33 cellular contexts compared by ENCODE assay signal in the genomic region with DNA sequence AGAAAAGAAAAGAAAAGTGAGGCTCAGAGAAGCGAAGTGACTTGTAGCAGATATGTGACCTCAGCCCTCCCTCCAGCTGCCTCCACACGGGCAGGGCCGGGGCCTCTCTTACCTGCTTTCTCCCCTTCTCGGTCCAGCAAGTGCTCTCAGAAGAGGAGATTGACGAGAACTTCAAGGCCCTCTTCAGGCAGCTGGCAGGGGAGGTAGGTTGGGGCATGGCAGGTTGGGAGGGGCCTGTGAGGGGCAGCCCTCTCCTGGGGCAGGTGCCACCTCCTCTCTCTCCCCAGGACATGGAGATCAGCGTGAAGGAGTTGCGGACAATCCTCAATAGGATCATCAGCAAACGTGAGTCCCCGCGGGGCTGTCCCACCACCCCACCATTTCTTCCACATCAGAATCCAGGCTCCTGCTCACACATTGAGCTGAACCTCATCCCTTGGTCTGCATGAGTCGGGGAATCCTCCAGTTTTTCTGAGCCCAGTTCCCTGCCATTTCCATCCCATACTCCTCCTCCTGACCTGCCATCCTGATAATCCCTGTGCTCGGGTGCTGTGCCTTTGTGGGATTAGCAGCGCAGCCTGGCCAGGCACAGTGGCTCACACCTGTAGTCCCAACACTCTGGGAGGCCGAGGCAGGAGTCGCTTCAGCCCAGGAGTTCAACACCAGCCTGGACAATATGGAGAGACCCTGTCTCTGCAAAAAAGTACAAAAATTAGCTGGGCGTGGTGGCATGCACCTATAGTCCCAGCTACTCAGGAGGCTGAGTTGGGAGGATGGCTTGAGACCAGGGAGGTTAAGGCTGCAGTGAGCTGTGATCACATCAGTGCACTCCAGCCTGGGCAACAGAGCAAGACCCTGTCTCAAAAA. TPM values are rescaled to one million over a fixed set of nuclear protein-coding genes. Genes with fewer than 3 reads are reported as not detected.
DNase-seq lines count a peak whose midpoint lies in the region; ATAC-seq, FAIRE-seq and TF ChIP-seq lines count a peak whose summit lies in the region.
"Had no signal": no experiment of that assay in that cellular context is flagged by ENCODE, and none has a peak within 500 bp of the region (broad histone marks: within the 10 kb centered on the region; RNA-seq: fewer than 3 reads in every experiment).

No MANE protein-coding gene starts in this region.

- H2BK20ac ChIP-seq in H1 (ENCODE audit: low read length), result no peak overlapping the region

- H3K18ac ChIP-seq in H1 (ENCODE audit: extremely low read depth, low read length), result no peak overlapping the region

- intact Hi-C loops in stomach (cut with DNase I; ENCODE audit: low total_unique reads), result no loop called here
- intact Hi-C loops in natural killer cell (cut with micrococcal nuclease), result no loop called here

- H3K4me2 ChIP-seq in H1 (ENCODE audit: insufficient read depth in 1 of 2, low read depth in 2 of 2, low read length in 2 of 2), result no peak overlapping the region
- H3K4me2 ChIP-seq: KMS-11 had no signal

- H3K14ac ChIP-seq in H1 (ENCODE audit: insufficient read length), result no peak overlapping the region

- no peak overlapping the region for H3K27ac Mint-ChIP-seq in natural killer cell

- no peak for TF ChIP-seq RAD21 in H1 (IDR thresholded peaks at IDR 0.05 in 1 of 2, conservative IDR thresholded peaks at IDR 0.05 in 1 of 2; ENCODE audit: low read depth in 2 of 2, low read length in 2 of 2)

- WGBS in H1 (ENCODE audit: extremely low coverage in 1 of 2, insufficient coverage in 1 of 2, insufficient read length in 1 of 2, insufficient replicate concordance in 2 of 2, low coverage in 1 of 2, low lambda C conversion rate in 2 of 2, missing lambda C conversion rate in 1 of 2), 2 experiments, result 91% methylated on average over 16 of the region's 16 CpGs; no CpG with 5 or more reads in 1 of the 2 experiments
- 88 to 94% (median 90%) methylated on average over 15 to 16 of the region's 16 CpGs for WGBS in stomach, 5 donors

- H3K4me3 Mint-ChIP-seq in natural killer cell, result no peak overlapping the region
- H3K4me3 Mint-ChIP-seq: activated CD4-positive, alpha-beta T cell treated with anti-CD3 and anti-CD28 coated beads, Interleukin-2, amount 10 ng/mL, durations not matched to agents 7 days and 5 days; CD4-positive, alpha-beta memory T cell had no signal

- peak; percentile 12 for DNase-seq in NCI-H82 (lab: John Stamatoyannopoulos, UW)
- DNase-seq in NCI-H82 treated with DMSO at 0.1 percent for 48 hours (lab: John Stamatoyannopoulos, UW; ENCODE audit: unreplicated experiment), result no peak
- DNase-seq in NT2/D1 (ENCODE audit: low read depth, low spot score), result no peak
- DNase-seq in H1 (ENCODE audit: low read depth in 1 of 2, low spot score in 2 of 2), result no peak
- peak; percentile 13 for DNase-seq in stomach
- no peak for DNase-seq in natural killer cell
- no peak for DNase-seq in HPDE6-E6E7 (ENCODE audit: extremely low spot score)
- DNase-seq in SK-N-DZ (ENCODE audit: low spot score), result no peak
- DNase-seq: activated CD4-positive, alpha-beta T cell treated with anti-CD3 and anti-CD28 coated beads, Interleukin-2, amount 10 ng/mL, durations not matched to agents 7 days and 5 days; activated effector memory CD4-positive, alpha-beta T cell treated with anti-CD3 and anti-CD28 coated beads, Interleukin-2, amount 50 U/mL, for 16 hours; activated T-cell treated with anti-CD3 and anti-CD28 coated beads for 4 hours; CD4-positive, alpha-beta memory T cell; EL; hippocampal formation; NCI-H2081; NCI-H226; OCI-M1; psoas muscle; Right ventricle myocardium superior; stimulated activated CD4-positive, alpha-beta T cell treated with anti-CD3 and anti-CD28 coated beads, Interleukin-4, amount 100 ng/mL, for 4 hours; stimulated activated naive CD4-positive, alpha-beta T cell had no signal

- no peak overlapping the region for H3K4ac ChIP-seq in H1 (replicated peaks; ENCODE audit: insufficient read length, low read depth, low read length)

- H3K79me1 ChIP-seq in H1 (ENCODE audit: low read depth, low read length), result no peaks in the 10 kb centered on the region

- TF ChIP-seq POLR2A in H1 (IDR thresholded peaks at IDR 0.05; ENCODE audit: control extremely low read depth in 1 of 2, low read depth in 2 of 2, low read length in 2 of 2), result no peak
- no peak for TF ChIP-seq POLR2A in stomach (IDR thresholded peaks at IDR 0.05)

- H2AFZ ChIP-seq in H1 (ENCODE audit: low read length), result no peak overlapping the region

- peak overlapping the region; percentile 3 for H3K9ac ChIP-seq in NT2/D1 (ENCODE audit: insufficient read length, low read depth)
- H3K9ac ChIP-seq in H1 (replicated peaks in 1 of 4; ENCODE audit: extremely low read depth in 1 of 4, low read depth in 3 of 4, low read length in 3 of 4), result no peak overlapping the region
- H3K9ac ChIP-seq: KMS-11 had no signal

- H2BK5ac ChIP-seq in H1 (ENCODE audit: low read depth, low read length), result no peak overlapping the region

- H2AK5ac ChIP-seq in H1 (ENCODE audit: low read depth, low read length), result no peak overlapping the region

- H3K4me3 ChIP-seq in NT2/D1 (ENCODE audit: insufficient read length, low read depth), result no peak overlapping the region
- no peak overlapping the region for H3K4me3 ChIP-seq in H1 (ENCODE audit: extremely low read depth in 1 of 4, insufficient read depth in 2 of 4, low read depth in 3 of 4, low read length in 4 of 4)
- H3K4me3 ChIP-seq in stomach, result no peak overlapping the region
- H3K4me3 ChIP-seq: gastroesophageal sphincter, psoas muscle, vagina had no signal

- H2BK120ac ChIP-seq in H1 (replicated peaks; ENCODE audit: low read depth, low read length), result no peak overlapping the region

- ATAC-seq in natural killer cell, result no peak
- ATAC-seq: gastroesophageal sphincter, psoas muscle had no signal

- peaks cover 8% of the 10 kb centered on the region for H3K36me3 Mint-ChIP-seq in natural killer cell

- no peaks in the 10 kb centered on the region for H3K27me3 ChIP-seq in NT2/D1 (ENCODE audit: insufficient read depth, insufficient read length)
- no peaks in the 10 kb centered on the region for H3K27me3 ChIP-seq in H1 (replicated peaks in 1 of 4; ENCODE audit: control insufficient read depth in 3 of 4, extremely low read depth in 1 of 4, insufficient read depth in 3 of 4, low read length in 3 of 4)
- H3K27me3 ChIP-seq in stomach, result no peaks in the 10 kb centered on the region
- H3K27me3 ChIP-seq: gastroesophageal sphincter, vagina had no signal

- H2BK15ac ChIP-seq in H1 (ENCODE audit: low read length), result no peak overlapping the region

- H4K5ac ChIP-seq in H1 (ENCODE audit: insufficient read length, low read depth, low read length), result no peak overlapping the region

- no peak overlapping the region for H2BK12ac ChIP-seq in H1 (ENCODE audit: low read depth, low read length)

- H3K4me1 Mint-ChIP-seq in natural killer cell, result peaks cover 17 to 24% of the 10 kb centered on the region in 2 donors

- no peaks in the 10 kb centered on the region for H3K79me2 ChIP-seq in H1 (ENCODE audit: control insufficient read depth in 1 of 2, insufficient read depth in 2 of 2, low read length in 2 of 2)

- H3K4me1 ChIP-seq in NT2/D1 (ENCODE audit: insufficient read depth, insufficient read length) (peaks cover 39% of the 10 kb centered on the region), H1 (replicated peaks in 1 of 4; ENCODE audit: control insufficient read depth in 3 of 4, insufficient read depth in 4 of 4, low read length in 3 of 4) (peaks cover 5 to 32% (median 25%) of the 10 kb centered on the region in 4 experiments), stomach (peaks cover under 1 to 3% (median 2%) of the 10 kb centered on the region in 4 donors)
- H3K4me1 ChIP-seq: gastroesophageal sphincter, psoas muscle, vagina had no signal

- H3K36me3 ChIP-seq in NT2/D1 (ENCODE audit: insufficient read depth, insufficient read length, low read length), result peaks cover 86% of the 10 kb centered on the region
- peaks cover 29 to 63% (median 48%) of the 10 kb centered on the region in 4 experiments for H3K36me3 ChIP-seq in H1 (ENCODE audit: control insufficient read depth in 2 of 4, insufficient read depth in 4 of 4, low read length in 3 of 4)
- peaks cover 77 to 94% (median 92%) of the 10 kb centered on the region in 4 donors for H3K36me3 ChIP-seq in stomach

- FAIRE-seq in H1 (lab: Jason Lieb, UNC), result no peak
- FAIRE-seq: astrocyte, endometrium, GM12892, H54 had no signal

- TF ChIP-seq CTCF in H1 (IDR thresholded peaks at IDR 0.05; ENCODE audit: control extremely low read depth in 1 of 3, insufficient read depth in 1 of 3, low read depth in 1 of 3, low read length in 3 of 3) (no peak), stomach (IDR thresholded peaks at IDR 0.05) (no peak), natural killer cell (IDR thresholded peaks at IDR 0.05) (no peak)

- TF ChIP-seq EP300 in H1 (IDR thresholded peaks at IDR 0.05; ENCODE audit: borderline replicate concordance in 1 of 2, low read depth in 2 of 2, low read length in 2 of 2), result no peak
- TF ChIP-seq EP300 in stomach (IDR thresholded peaks at IDR 0.05), result no peak

- H4K91ac ChIP-seq in H1 (replicated peaks; ENCODE audit: insufficient read length, low read length), result no peak overlapping the region

- CTCF ChIA-PET in H1 (lab: Charles Lee; ENCODE audit: partially characterized antibody), result interaction anchor here (0.6 to 11.9 kb wide), 8 partner anchors 11 to 107 kb away, joined by 3 to 184 read pairs (median 4); no protein-coding TSS in a partner anchor

- H3K56ac ChIP-seq in H1 (replicated peaks; ENCODE audit: insufficient read length, low read depth, low read length), result no peak overlapping the region

- H3K27ac ChIP-seq in H1 (ENCODE audit: low read depth, low read length), result peak overlapping the region; percentile 27; the same call in 1 of the 2 replicates
- H3K27ac ChIP-seq in stomach, result no peak overlapping the region
- H3K27ac ChIP-seq: 22Rv1, gastroesophageal sphincter, KMS-11, psoas muscle, vagina, VCaP had no signal

- H3K23ac ChIP-seq in H1 (ENCODE audit: insufficient read length), result no peak overlapping the region

- H4K20me1 ChIP-seq in H1 (replicated peaks in 1 of 2; ENCODE audit: control insufficient read depth in 1 of 2, insufficient read depth in 2 of 2, low read length in 2 of 2), result no peaks in the 10 kb centered on the region

- H3K9me3 Mint-ChIP-seq in natural killer cell, result no peaks in the 10 kb centered on the region
- H3K9me3 Mint-ChIP-seq: activated CD4-positive, alpha-beta T cell treated with anti-CD3 and anti-CD28 coated beads, Interleukin-2, amount 10 ng/mL, durations not matched to agents 7 days and 5 days; CD4-positive, alpha-beta memory T cell had no signal

- no peaks in the 10 kb centered on the region for H3K27me3 Mint-ChIP-seq in natural killer cell (ENCODE audit: low read depth in 2 of 2)
- H3K27me3 Mint-ChIP-seq: activated CD4-positive, alpha-beta T cell treated with anti-CD3 and anti-CD28 coated beads, Interleukin-2, amount 10 ng/mL, durations not matched to agents 7 days and 5 days; CD4-positive, alpha-beta memory T cell had no signal

- POLR2A ChIA-PET in H1 (lab: Charles Lee; ENCODE audit: partially characterized antibody), result interaction anchor here (0.7 to 13.9 kb wide), 7 partner anchors 17 to 103 kb away, joined by 3 to 324 read pairs (median 4); a partner anchor contains a TSS

- H3K9me3 ChIP-seq in NT2/D1 (ENCODE audit: insufficient read depth, low read length) (no peaks in the 10 kb centered on the region), H1 (ENCODE audit: insufficient read depth in 2 of 2, low read depth in 1 of 2, low read length in 1 of 2) (no peaks in the 10 kb centered on the region), stomach (no peaks in the 10 kb centered on the region)
- H3K9me3 ChIP-seq: gastroesophageal sphincter, psoas muscle, vagina had no signal

- no peaks in the 10 kb centered on the region for H3K23me2 ChIP-seq in H1 (ENCODE audit: low read depth, low read length)

- H4K8ac ChIP-seq in H1 (ENCODE audit: extremely low read depth, insufficient read depth, low read length), result no peak overlapping the region; the same call in 1 of the 2 replicates

RNA-seq across cellular contexts. Expression of a gene that starts 26.4 kb away (rescaled TPM):
- total RNA-seq in H1 (2021; fragmentation: NEBNext Ultra II Directional; extraction: Animal tissue kit (Norgen Biotek cat#: 25700)), result 194 and 200 TPM in 2 replicates
- polyA plus RNA-seq in H1 (2011; rRNA removed) (233 and 337 TPM in 2 replicates), stomach (100 to 1,000 TPM in 2 of 3 donors, 10 to 100 TPM in 1; 96.1 to 234 (median 112) TPM)
- 139 TPM for polyA plus RNA-seq in H1 (2011; cell fraction: cytosol; rRNA removed)
- 393 TPM for polyA plus RNA-seq in H1 (2011; cell fraction: nucleus; rRNA removed)
- polyA plus RNA-seq in H1 (2012, experiment 1 of 2), result 100.0 to 149 TPM (median 144 TPM) in 4 replicates
- polyA plus RNA-seq in H1 (2012, experiment 2 of 2), result 187 TPM
- polyA plus RNA-seq in H1 (2013, experiment 1 of 2), result 112 TPM
- 99.2 TPM for polyA plus RNA-seq in H1 (2013, experiment 2 of 2)
- 147 and 176 TPM in 2 replicates for polyA minus RNA-seq in H1 (2011; rRNA and poly(A)+ RNA removed)
- 96.6 TPM for polyA minus RNA-seq in H1 (2011; cell fraction: cytosol; rRNA and poly(A)+ RNA removed)
- 108 TPM for polyA minus RNA-seq in H1 (2011; cell fraction: nucleus; rRNA and poly(A)+ RNA removed)
- total RNA-seq in stomach (100 to 1,000 TPM in 3 of 5 donors, 10 to 100 TPM in 2; 79.5 to 325 (median 155) TPM), natural killer cell (100 to 1,000 TPM; 211 to 256 (median 229) TPM)
- polyA plus RNA-seq in SK-N-DZ (2014; cell fraction: cytosol; rRNA removed), result 49.6 and 59.4 TPM in 2 replicates
- polyA plus RNA-seq in SK-N-DZ (2014; cell fraction: nucleus; rRNA removed), result 55.2 and 75.9 TPM in 2 replicates

RNA-seq across cellular contexts. Expression of a gene that starts 38.1 kb away (rescaled TPM):
- not detected in 2 replicates for total RNA-seq in H1 (2021; fragmentation: NEBNext Ultra II Directional; extraction: Animal tissue kit (Norgen Biotek cat#: 25700))
- polyA plus RNA-seq in H1 (2011; rRNA removed) (0.15 and 0.31 TPM in 2 replicates), stomach (not detected)
- polyA plus RNA-seq in H1 (2011; cell fraction: cytosol; rRNA removed), result 0.16 TPM
- 0.16 TPM for polyA plus RNA-seq in H1 (2011; cell fraction: nucleus; rRNA removed)
- 0.29 TPM in 1 of 4 replicates, not detected in the others for polyA plus RNA-seq in H1 (2012, experiment 1 of 2)
- not detected for polyA plus RNA-seq in H1 (2012, experiment 2 of 2)
- polyA plus RNA-seq in H1 (2013, experiment 1 of 2), result 0.10 TPM
- 0.17 TPM for polyA plus RNA-seq in H1 (2013, experiment 2 of 2)
- not detected in 2 replicates for polyA minus RNA-seq in H1 (2011; rRNA and poly(A)+ RNA removed)
- not detected for polyA minus RNA-seq in H1 (2011; cell fraction: cytosol; rRNA and poly(A)+ RNA removed)
- polyA minus RNA-seq in H1 (2011; cell fraction: nucleus; rRNA and poly(A)+ RNA removed), result not detected
- total RNA-seq in stomach (not detected), natural killer cell (not detected)
- 0.15 and 0.37 TPM in 2 replicates for polyA plus RNA-seq in SK-N-DZ (2014; cell fraction: cytosol; rRNA removed)
- not detected in 2 replicates for polyA plus RNA-seq in SK-N-DZ (2014; cell fraction: nucleus; rRNA removed)
- total RNA-seq: activated CD4-positive, alpha-beta T cell treated with anti-CD3 and anti-CD28 coated beads, Interleukin-2, amount 10 ng/mL, durations not matched to agents 7 days and 5 days; astrocyte; cardiac septum; CD4-positive, alpha-beta memory T cell; gastroesophageal sphincter; mesenteric fat pad; psoas muscle; Right ventricle myocardium superior; temporal lobe; vagina had no signal
- polyA plus RNA-seq: CD4-positive, alpha-beta memory T cell; psoas muscle had no signal

RNA-seq across cellular contexts. Expression of a gene that starts 53.6 kb away (rescaled TPM):
- 31.2 and 34.6 TPM in 2 replicates for total RNA-seq in H1 (2021; fragmentation: NEBNext Ultra II Directional; extraction: Animal tissue kit (Norgen Biotek cat#: 25700))
- polyA plus RNA-seq in H1 (2011; rRNA removed) (48.1 and 55.9 TPM in 2 replicates), stomach (10 to 100 TPM in 2 of 3 donors, 1 to 10 TPM in 1; 8.6 to 11.2 (median 10.3) TPM)
- 49.0 TPM for polyA plus RNA-seq in H1 (2011; cell fraction: cytosol; rRNA removed)
- 52.8 TPM for polyA plus RNA-seq in H1 (2011; cell fraction: nucleus; rRNA removed)
- 28.2 to 35.6 TPM (median 32.2 TPM) in 4 replicates for polyA plus RNA-seq in H1 (2012, experiment 1 of 2)
- 17.1 TPM for polyA plus RNA-seq in H1 (2012, experiment 2 of 2)
- polyA plus RNA-seq in H1 (2013, experiment 1 of 2), result 13.1 TPM
- 10.8 TPM for polyA plus RNA-seq in H1 (2013, experiment 2 of 2)
- 95.6 and 117 TPM in 2 replicates for polyA minus RNA-seq in H1 (2011; rRNA and poly(A)+ RNA removed)
- polyA minus RNA-seq in H1 (2011; cell fraction: cytosol; rRNA and poly(A)+ RNA removed), result 36.3 TPM
- polyA minus RNA-seq in H1 (2011; cell fraction: nucleus; rRNA and poly(A)+ RNA removed), result 67.8 TPM
- total RNA-seq in stomach (10 to 100 TPM in 2 of 5 donors, 1 to 10 TPM in 3; 1.7 to 17.0 (median 5.5) TPM), natural killer cell (10 to 100 TPM; 21.2 to 24.2 (median 22.7) TPM)
- 44.0 and 49.9 TPM in 2 replicates for polyA plus RNA-seq in SK-N-DZ (2014; cell fraction: cytosol; rRNA removed)
- 40.0 and 68.8 TPM in 2 replicates for polyA plus RNA-seq in SK-N-DZ (2014; cell fraction: nucleus; rRNA removed)

Comparison
In these comparisons a context has a peak if more than half of its experiments do, and no peak if none do; other contexts are left out.
1. DNase-seq: peak in NCI-H82 (single experiment) and stomach (single experiment); none in NCI-H82 treated with DMSO at 0.1 percent for 48 hours (single experiment), NT2/D1 (single experiment), H1 (0 of 2), natural killer cell (single experiment), HPDE6-E6E7 (single experiment) and SK-N-DZ (single experiment).